Comparison of ENCODE assay signal across 19 cellular contexts in genomic region chr2:183001948-183002347, GRCh38.
"Had no signal": no experiment of that assay in that cellular context is flagged by ENCODE, and none has a peak within 500 bp of the region (broad histone marks: within the 10 kb centered on the region; RNA-seq: fewer than 3 reads in every experiment).

No MANE protein-coding gene starts in this region.

- H3K36me3 ChIP-seq: thoracic aorta had no signal

- H3K9me3 ChIP-seq: body of pancreas, lower lobe of right lung, stomach, thoracic aorta had no signal

- H3K9me3 Mint-ChIP-seq: activated CD4-positive, alpha-beta T cell treated with anti-CD3 and anti-CD28 coated beads, Interleukin-2, amount 10 ng/mL, durations not matched to agents 7 days and 5 days; activated naive CD4-positive, alpha-beta T cell treated with anti-CD3 and anti-CD28 coated beads, Interleukin-2, amount 50 U/mL, for 24 hours; central memory CD8-positive, alpha-beta T cell; effector memory CD8-positive, alpha-beta T cell; immature natural killer cell had no signal

- H3K4me1 Mint-ChIP-seq: activated CD4-positive, alpha-beta T cell treated with anti-CD3 and anti-CD28 coated beads, Interleukin-2, amount 10 ng/mL, durations not matched to agents 7 days and 5 days; activated naive CD4-positive, alpha-beta T cell treated with anti-CD3 and anti-CD28 coated beads, Interleukin-2, amount 50 U/mL, for 24 hours; immature natural killer cell had no signal

- H3K27me3 Mint-ChIP-seq: activated CD4-positive, alpha-beta T cell treated with anti-CD3 and anti-CD28 coated beads, Interleukin-2, amount 10 ng/mL, durations not matched to agents 7 days and 5 days; activated naive CD4-positive, alpha-beta T cell treated with anti-CD3 and anti-CD28 coated beads, Interleukin-2, amount 50 U/mL, for 24 hours; central memory CD8-positive, alpha-beta T cell; effector memory CD8-positive, alpha-beta T cell had no signal

- H3K4me1 ChIP-seq: lower lobe of right lung had no signal

- H3K4me3 Mint-ChIP-seq: activated CD4-positive, alpha-beta T cell treated with anti-CD3 and anti-CD28 coated beads, Interleukin-2, amount 10 ng/mL, durations not matched to agents 7 days and 5 days; activated naive CD4-positive, alpha-beta T cell treated with anti-CD3 and anti-CD28 coated beads, Interleukin-2, amount 50 U/mL, for 24 hours; central memory CD8-positive, alpha-beta T cell; effector memory CD8-positive, alpha-beta T cell; immature natural killer cell had no signal

- H3K27ac Mint-ChIP-seq: activated CD4-positive, alpha-beta T cell treated with anti-CD3 and anti-CD28 coated beads, Interleukin-2, amount 10 ng/mL, durations not matched to agents 7 days and 5 days; activated naive CD4-positive, alpha-beta T cell treated with anti-CD3 and anti-CD28 coated beads, Interleukin-2, amount 50 U/mL, for 24 hours; effector memory CD8-positive, alpha-beta T cell; immature natural killer cell had no signal

- H3K27ac ChIP-seq: body of pancreas, lower lobe of right lung, parathyroid adenoma, stomach, thoracic aorta had no signal

- H3K27me3 ChIP-seq: body of pancreas, stomach had no signal

- H3K4me3 ChIP-seq: body of pancreas, lower lobe of right lung, stomach, thoracic aorta had no signal

- DNase-seq: activated CD4-positive, alpha-beta T cell treated with anti-CD3 and anti-CD28 coated beads, Interleukin-2, amount 10 ng/mL, durations not matched to agents 7 days and 5 days; activated CD4-positive, CD25-positive, alpha-beta regulatory T cell; activated T-cell treated with anti-CD3 and anti-CD28 coated beads for 4 hours; body of pancreas; cortex of kidney; effector memory CD8-positive, alpha-beta T cell; erythroblast; hypothalamus; immature natural killer cell; left cardiac atrium; lower lobe of right lung; midbrain; retina; stimulated activated CD4-positive, alpha-beta T cell treated with anti-CD3 and anti-CD28 coated beads, Interleukin-4, amount 100 ng/mL, for 4 hours; stomach had no signal

- ATAC-seq: body of pancreas; effector memory CD8-positive, alpha-beta T cell; left cardiac atrium; lower lobe of right lung had no signal
